24 cellular contexts compared by ENCODE assay signal in genomic region chr1:112710586-112710985, GRCh38. TPM values are rescaled to one million over a fixed set of nuclear protein-coding genes. Genes with fewer than 3 reads are reported as not detected.
"Had no signal": no experiment of that assay in that cellular context is flagged by ENCODE, and none has a peak within 500 bp of the region (broad histone marks: within the 10 kb centered on the region; RNA-seq: fewer than 3 reads in every experiment).

No MANE protein-coding gene starts in this region.

- H3K36me3 ChIP-seq: adrenal gland had no signal

- H3K4me3 ChIP-seq: adrenal gland, SK-N-MC had no signal

- H3K9me3 Mint-ChIP-seq: activated naive CD8-positive, alpha-beta T cell treated with anti-CD3 and anti-CD28 coated beads, Interleukin-2, amount 10 ng/mL, durations not matched to agents 7 days and 5 days had no signal

- H3K27ac Mint-ChIP-seq: activated CD8-positive, alpha-beta T cell treated with anti-CD3 and anti-CD28 coated beads, Interleukin-2, amount 10 ng/mL, durations not matched to agents 7 days and 5 days; activated naive CD8-positive, alpha-beta T cell treated with anti-CD3 and anti-CD28 coated beads, Interleukin-2, amount 10 ng/mL, durations not matched to agents 7 days and 5 days had no signal

- H3K27ac ChIP-seq: adrenal gland, SK-N-MC, VCaP had no signal

- ATAC-seq: activated CD8-positive, alpha-beta T cell treated with anti-CD3 and anti-CD28 coated beads, Interleukin-2, amount 10 ng/mL, durations not matched to agents 7 days and 5 days; Panc1; Right ventricle myocardium inferior had no signal

- H3K9me3 ChIP-seq: adrenal gland had no signal

- H3K27me3 ChIP-seq: adrenal gland had no signal

- H3K36me3 Mint-ChIP-seq: activated naive CD8-positive, alpha-beta T cell treated with anti-CD3 and anti-CD28 coated beads, Interleukin-2, amount 10 ng/mL, durations not matched to agents 7 days and 5 days had no signal

- H3K4me3 Mint-ChIP-seq: activated CD8-positive, alpha-beta T cell treated with anti-CD3 and anti-CD28 coated beads, Interleukin-2, amount 10 ng/mL, durations not matched to agents 7 days and 5 days; activated naive CD8-positive, alpha-beta T cell treated with anti-CD3 and anti-CD28 coated beads, Interleukin-2, amount 10 ng/mL, durations not matched to agents 7 days and 5 days had no signal

- DNase-seq: activated CD4-positive, alpha-beta T cell treated with anti-CD3 and anti-CD28 coated beads for 4 hours; activated CD4-positive, alpha-beta T cell treated with anti-CD3 and anti-CD28 coated beads, Interleukin-2, amount 50 U/mL, for 4 hours; activated CD8-positive, alpha-beta memory T cell treated with anti-CD3 and anti-CD28 coated beads, Interleukin-2, amount 50 U/mL, for 48 hours; activated CD8-positive, alpha-beta T cell treated with anti-CD3 and anti-CD28 coated beads, Interleukin-2, amount 10 ng/mL, durations not matched to agents 7 days and 5 days; activated naive CD4-positive, alpha-beta T cell treated with anti-CD3 and anti-CD28 coated beads, Interleukin-2, amount 50 U/mL, for 16 hours; activated naive CD8-positive, alpha-beta T cell treated with anti-CD3 and anti-CD28 coated beads, Interleukin-2, amount 10 ng/mL, durations not matched to agents 7 days and 5 days; activated T-cell treated with anti-CD3 and anti-CD28 coated beads, Interleukin-2, amount 50 U/mL, for 1 hour; adrenal gland; central memory CD4-positive, alpha-beta T cell; MM.1S; NCI-H1105 treated with DMSO at 0.1 percent for 48 hours; NCI-H1436 treated with DMSO at 0.1 percent for 48 hours; NCI-H187; NCI-H2081; NCI-H510A treated with DMSO at 0.1 percent for 48 hours; NCI-H69; NK-92 treated with Interleukin-12 subunit alpha and Interleukin-12 subunit beta, amount 100 ng/mL, for 24 hours; OCI-M1; RPMI8226; T-helper 1 cell had no signal

RNA-seq across cellular contexts. Expression of gene PPM1J, which starts 4.5 kb away (rescaled TPM):
- total RNA-seq: activated CD8-positive, alpha-beta T cell treated with anti-CD3 and anti-CD28 coated beads, Interleukin-2, amount 10 ng/mL, durations not matched to agents 7 days and 5 days had no signal
